ENCODE assay signal across 8 cellular contexts in genomic region chr10:124701435-124701834, GRCh38. TPM values are rescaled to one million over a fixed set of nuclear protein-coding genes. Genes with fewer than 3 reads are reported as not detected.
A peak's percentile ranks its signal among the peaks of the same experiment; 100 is the strongest.
DNase-seq lines count a peak whose midpoint lies in the region; ATAC-seq and TF ChIP-seq lines count a peak whose summit lies in the region.

No MANE protein-coding gene starts in this region.

- peak; percentile 71 for DNase-seq in IMR-90
- peak; percentile 80 to 92 (median 90) for DNase-seq in body of pancreas
- DNase-seq in H7 = no peak
- no peak for DNase-seq in PC-9
- no peak for DNase-seq in DMS153 treated with DMSO at 0.1 percent for 48 hours (lab: John Stamatoyannopoulos, UW; ENCODE audit: unreplicated experiment)

- H3K9me2 ChIP-seq in PC-9 (ENCODE audit: insufficient read depth) = no peaks in the 10 kb centered on the region

- no peak overlapping the region for H2BK20ac ChIP-seq in IMR-90 (ENCODE audit: low read depth, low read length)

- 40% methylated on average over 3 of the region's 6 CpGs; no CpG with 5 or more reads in 1 of the 2 experiments for WGBS in IMR-90 (ENCODE audit: extremely low coverage in 2 of 2, insufficient read length in 1 of 2), 2 experiments
- WGBS in body of pancreas, 2 donors = 16% methylated on average over 5 to 6 of the region's 6 CpGs

- H3K56ac ChIP-seq in IMR-90 (ENCODE audit: extremely low read depth, insufficient read depth, low read length) = no peak overlapping the region

- peak overlapping the region; percentile 23; the same call in 1 of the 2 replicates for H3K27ac ChIP-seq in IMR-90 (ENCODE audit: insufficient read depth, low read length)
- peak overlapping the region in 3 of 4 donors; percentile 19 to 73 (median 65) for H3K27ac ChIP-seq in body of pancreas
- peak overlapping the region; percentile 95 for H3K27ac ChIP-seq in layer of hippocampus (ENCODE audit: low read depth, low read length)
- H3K27ac ChIP-seq in skin epidermis = peak overlapping the region in 20 of 21 experiments; percentile 50 to 93 (median 77)
- H3K27ac ChIP-seq in PC-9 = no peak overlapping the region

- no peak overlapping the region for H2BK15ac ChIP-seq in IMR-90 (ENCODE audit: low read depth, low read length)

- no peak for TF ChIP-seq POLR2A in IMR-90 (IDR thresholded peaks at IDR 0.05; ENCODE audit: low read depth, low read length)
- TF ChIP-seq POLR2A in body of pancreas (IDR thresholded peaks at IDR 0.05) = no peak

- intact Hi-C loops in IMR-90 (cut with micrococcal nuclease) (loop anchor here (5.0 kb wide), 1 partner anchor 41 kb away; the partner anchor contains the start of gene FAM53B), body of pancreas (cut with DNase I) (no loop called here), PC-9 (cut with micrococcal nuclease; ENCODE audit: unreplicated experiment) (no loop called here)

- H3K4me3 ChIP-seq in IMR-90 (ENCODE audit: insufficient read depth, low read depth, low read length) (no peak overlapping the region), body of pancreas (no peak overlapping the region), skin epidermis (no peak overlapping the region), H7 (ENCODE audit: insufficient read depth, low read depth, low read length) (no peak overlapping the region), PC-9 (no peak overlapping the region)

- 0 out of 2 replicates have a peak overlapping the region, but pooled peaks have one; percentile 49 for H3K14ac ChIP-seq in IMR-90 (replicated peaks; ENCODE audit: low read depth, low read length)

- H3K36me3 ChIP-seq in IMR-90 (ENCODE audit: control insufficient read depth, insufficient read depth, low read length) = peaks cover 7% of the 10 kb centered on the region; the same call in 1 of the 2 replicates
- no peaks in the 10 kb centered on the region for H3K36me3 ChIP-seq in body of pancreas (replicated peaks in 1 of 2; ENCODE audit: insufficient read depth in 1 of 2, low read depth in 2 of 2)
- peaks cover 2% of the 10 kb centered on the region for H3K36me3 ChIP-seq in H7 (replicated peaks; ENCODE audit: control insufficient read depth, insufficient read depth, low read length)
- no peaks in the 10 kb centered on the region for H3K36me3 ChIP-seq in PC-9 (ENCODE audit: low read depth)

- peaks cover 15% of the 10 kb centered on the region; the same call in 1 of the 2 replicates for H3K9me1 ChIP-seq in IMR-90 (ENCODE audit: insufficient read depth, low read length)

- H2AK9ac ChIP-seq in IMR-90 (replicated peaks; ENCODE audit: low read depth, low read length, poor library complexity) = peak overlapping the region; percentile 67

- H3F3A ChIP-seq in PC-9 (ENCODE audit: insufficient read depth, low read depth) = no peaks in the 10 kb centered on the region

- peak overlapping the region; percentile 10; the same call in 1 of the 2 replicates for H4K5ac ChIP-seq in IMR-90 (ENCODE audit: low read depth, low read length)

- in situ Hi-C loops in IMR-90 (cut with MboI; ENCODE audit: low sequenced_read_pairs) = no loop called here

- peak overlapping the region; percentile 41 for H3K4ac ChIP-seq in IMR-90 (ENCODE audit: low read depth, low read length)

- TF ChIP-seq CTCF in IMR-90 (conservative IDR thresholded peaks at IDR 0.05; ENCODE audit: low read depth, low read length) (no peak), body of pancreas (IDR thresholded peaks at IDR 0.05) (no peak), PC-9 (conservative IDR thresholded peaks at IDR 0.05) (no peak)

- 0 out of 2 replicates have a peak overlapping the region, but pooled peaks have one; percentile 16 for H4K91ac ChIP-seq in IMR-90 (ENCODE audit: insufficient read depth, low read depth, low read length)

- no peak overlapping the region for H2AK5ac ChIP-seq in IMR-90 (ENCODE audit: low read depth, low read length)

- BruUV-seq in IMR-90 (replicated peaks; lab: Mats Ljungman, UMichigan) (no TSS peak), PC-9 (replicated peaks; lab: Mats Ljungman, UMichigan) (no TSS peak)

- H3K4me1 ChIP-seq in IMR-90 (ENCODE audit: control insufficient read depth, insufficient read depth, low read length) (peaks cover 17% of the 10 kb centered on the region), body of pancreas (peaks cover 49% of the 10 kb centered on the region), PC-9 (replicated peaks; ENCODE audit: insufficient read depth) (no peaks in the 10 kb centered on the region)

- H4K8ac ChIP-seq in IMR-90 (ENCODE audit: low read depth in 2 of 2, low read length in 2 of 2) = peak overlapping the region in 1 of 2 experiments; percentile 27; a peak in 2 of 4 replicates

- no peak overlapping the region for H3K18ac ChIP-seq in IMR-90 (ENCODE audit: low read depth, low read length)

- H4K20me1 ChIP-seq in IMR-90 (ENCODE audit: insufficient read depth, low read length) (peaks cover 3% of the 10 kb centered on the region), PC-9 (ENCODE audit: insufficient read depth) (no peaks in the 10 kb centered on the region)

- H3K4me2 ChIP-seq in IMR-90 (ENCODE audit: low read depth, low read length) (no peak overlapping the region), PC-9 (no peak overlapping the region)

- peak; percentile 84 for ATAC-seq in IMR-90 (ENCODE audit: low read depth)
- ATAC-seq in body of pancreas = peak; percentile 68
- ATAC-seq in GM19467 (IDR thresholded peaks at IDR 0.05; ENCODE audit: unreplicated experiment) = no peak

- no peaks in the 10 kb centered on the region for H3K79me2 ChIP-seq in PC-9 (ENCODE audit: low read depth)

- H2AFZ ChIP-seq in IMR-90 (replicated peaks; ENCODE audit: low read length, poor library complexity) (peak overlapping the region; percentile 69), PC-9 (no peak overlapping the region)

- TF ChIP-seq RAD21 in IMR-90 (IDR thresholded peaks at IDR 0.05; ENCODE audit: low read length) = no peak

- no peak overlapping the region for H3K23ac ChIP-seq in IMR-90 (ENCODE audit: low read depth, low read length)

- H3K9me3 ChIP-seq in IMR-90 (ENCODE audit: control insufficient read depth, insufficient read depth, low read length) (no peaks in the 10 kb centered on the region), body of pancreas (no peaks in the 10 kb centered on the region), PC-9 (ENCODE audit: insufficient read depth, low read depth) (no peaks in the 10 kb centered on the region)

- POLR2A ChIA-PET in IMR-90 (lab: Charles Lee; ENCODE audit: unreplicated experiment) (no interaction called here), PC-9 (lab: Charles Lee; ENCODE audit: unreplicated experiment) (no interaction called here)

- dilution Hi-C loops in IMR-90 (cut with HindIII; ENCODE audit: low sequenced_read_pairs, unreplicated experiment) = no loop called here

- H3K27me3 ChIP-seq in IMR-90 (ENCODE audit: control insufficient read depth, insufficient read depth, low read length) (no peaks in the 10 kb centered on the region), body of pancreas (no peaks in the 10 kb centered on the region), layer of hippocampus (ENCODE audit: control insufficient read depth, insufficient read depth, low read length) (no peaks in the 10 kb centered on the region), H7 (ENCODE audit: control insufficient read depth, insufficient read depth, low read length) (no peaks in the 10 kb centered on the region), PC-9 (ENCODE audit: insufficient read depth, low read depth) (no peaks in the 10 kb centered on the region)

- H2BK5ac ChIP-seq in IMR-90 (ENCODE audit: low read depth, low read length, poor library complexity, severe bottlenecking) = no peak overlapping the region

- no peak overlapping the region for H3K9ac ChIP-seq in IMR-90 (ENCODE audit: low read depth, low read length)

- H2BK120ac ChIP-seq in IMR-90 (ENCODE audit: low read depth, low read length) = no peak overlapping the region

- CTCF ChIA-PET in IMR-90 (lab: Yijun Ruan, JAX) = interaction anchor here (1.5 kb wide), 1 partner anchor 40 kb away, joined by 3 read pairs; no protein-coding TSS in a partner anchor
- CTCF ChIA-PET in PC-9 (lab: Charles Lee) = no interaction called here

- 0 out of 4 replicates have a peak, but pooled peaks cover 0 to 6% of the 10 kb centered on the region in 2 experiments for H3K79me1 ChIP-seq in IMR-90 (ENCODE audit: low read depth in 1 of 2, low read length in 2 of 2)

TF ChIP-seq in IMR-90, 13 proteins besides CTCF, POLR2A, EP300 and RAD21:
- TF ChIP-seq FOS (IDR thresholded peaks at IDR 0.05; ENCODE audit: low read depth, low read length) = no peak
- no peak for TF ChIP-seq BHLHE40 (IDR thresholded peaks at IDR 0.05; ENCODE audit: low read depth, low read length)
- no peak for TF ChIP-seq MXI1 (IDR thresholded peaks at IDR 0.05; ENCODE audit: borderline replicate concordance, low read depth, low read length)
- no peak for TF ChIP-seq MAZ (IDR thresholded peaks at IDR 0.05; ENCODE audit: borderline replicate concordance, low read depth, low read length)
- TF ChIP-seq RFX5 (IDR thresholded peaks at IDR 0.05; ENCODE audit: low read depth, low read length) = no peak
- TF ChIP-seq SMC3 (IDR thresholded peaks at IDR 0.05; ENCODE audit: low read depth, low read length) = no peak
- TF ChIP-seq CHD1 (IDR thresholded peaks at IDR 0.05; ENCODE audit: low read depth, low read length) = no peak
- TF ChIP-seq CEBPB (IDR thresholded peaks at IDR 0.05; ENCODE audit: low read depth, low read length) = no peak
- TF ChIP-seq NFE2L2 (IDR thresholded peaks at IDR 0.05; ENCODE audit: low read depth, low read length) = no peak

RNA-seq across cellular contexts. Expression of gene FAM53B, which starts 42.7 kb away (rescaled TPM):
- total RNA-seq in IMR-90 (2012; rRNA removed) (5.3 and 5.7 TPM in 2 replicates), body of pancreas (10 to 100 TPM; 17.1 to 21.1 TPM), PC-9 (2021) (9.0 and 9.8 TPM in 2 replicates)
- polyA plus RNA-seq in IMR-90 (2012; rRNA removed) = 3.8 and 5.0 TPM in 2 replicates
- polyA plus RNA-seq in IMR-90 (2012; cell fraction: cytosol; rRNA removed) = 2.5 and 4.1 TPM in 2 replicates
- 7.0 and 12.4 TPM in 2 replicates for polyA plus RNA-seq in IMR-90 (2012; cell fraction: nucleus; rRNA removed; ENCODE audit: low replicate concordance)
- 37.4 and 40.8 TPM in 2 replicates for total RNA-seq in H7 (2014; rRNA removed; shearing (Covaris generic))

Comparison
In these comparisons a context has a peak if more than half of its experiments do, and no peak if none do; other contexts are left out.
1. DNase-seq: peak in IMR-90 (single experiment) and body of pancreas (4 of 4); none in H7 (single experiment), PC-9 (0 of 2) and DMS153 treated with DMSO at 0.1 percent for 48 hours (single experiment).